In the genomic region with DNA sequence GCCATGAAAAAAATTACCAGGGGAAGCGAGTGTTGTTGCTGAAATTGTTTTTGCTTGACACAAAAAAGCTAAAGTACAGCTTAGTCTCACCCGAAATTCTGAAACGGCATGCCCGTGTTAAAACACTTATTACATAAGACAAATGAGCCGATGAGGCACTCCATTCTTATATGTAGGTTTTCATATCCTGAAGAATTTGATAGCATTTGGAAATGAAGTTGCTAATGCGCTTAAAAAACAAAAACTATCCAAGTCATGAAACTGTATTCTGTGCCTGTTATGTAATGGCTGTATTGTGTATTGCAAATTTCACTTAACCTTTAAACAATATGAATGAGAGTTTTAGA, we compare ENCODE assay signal across 8 cellular contexts. TPM values are rescaled to one million over a fixed set of nuclear protein-coding genes. Genes with fewer than 3 reads are reported as not detected.
DNase-seq lines count a peak whose midpoint lies in the region; ATAC-seq and TF ChIP-seq lines count a peak whose summit lies in the region.

No MANE protein-coding gene starts in this region.

- DNase-seq in AG04450 (ENCODE audit: low read depth, low spot score) (no peak), cerebellum (ENCODE audit: low spot score) (peak; percentile 10), NCI-H2107 treated with DMSO at 0.1 percent for 48 hours (lab: John Stamatoyannopoulos, UW; ENCODE audit: unreplicated experiment) (no peak), NCI-H2081 (lab: John Stamatoyannopoulos, UW) (no peak), iPS-NIHi7 (ENCODE audit: extremely low spot score) (no peak)

- H3K9ac ChIP-seq in KMS-11: peak overlapping the region; percentile 71; the same call in 1 of the 2 replicates
- H3K9ac ChIP-seq in mucosa of stomach (ENCODE audit: low read length): peak overlapping the region; percentile 85

- peaks cover 18% of the 10 kb centered on the region for H3K4me1 ChIP-seq in KMS-11 (ENCODE audit: low read depth, poor library complexity, severe bottlenecking)
- H3K4me1 ChIP-seq in mucosa of stomach (ENCODE audit: control insufficient read depth, insufficient read depth, low read length): peaks cover 1% of the 10 kb centered on the region

- H4K20me1 ChIP-seq in KMS-11 (ENCODE audit: insufficient read depth): no peaks in the 10 kb centered on the region

- H3K27ac ChIP-seq in AG04450 (ENCODE audit: low read depth, low read length) (peak overlapping the region; percentile 77), KMS-11 (no peak overlapping the region)

- H3K4me2 ChIP-seq in KMS-11: peak overlapping the region; percentile 49

- peak overlapping the region; percentile 98 for H2AFZ ChIP-seq in KMS-11 (ENCODE audit: low read depth)

- no peak for ATAC-seq in GM18909 (IDR thresholded peaks at IDR 0.05; ENCODE audit: poor library complexity, unreplicated experiment)

- CTCF ChIA-PET in AG04450 (lab: Charles Lee): interaction anchor here (1.1 to 2.1 kb wide), 2 partner anchors 202 to 417 kb away, joined by 6 to 10 read pairs; no protein-coding TSS in a partner anchor

- H3K9me3 ChIP-seq in AG04450 (ENCODE audit: control insufficient read depth, insufficient read depth, low read length) (no peaks in the 10 kb centered on the region), mucosa of stomach (ENCODE audit: control insufficient read depth, low read length) (no peaks in the 10 kb centered on the region)

- TF ChIP-seq CTCF in AG04450 (IDR thresholded peaks at IDR 0.05; ENCODE audit: low read depth, low read length) (no peak), KMS-11 (conservative IDR thresholded peaks at IDR 0.05; ENCODE audit: low read depth, low read length) (no peak)

- H3K27me3 ChIP-seq in AG04450 (ENCODE audit: control insufficient read depth, insufficient read depth, low read length) (no peaks in the 10 kb centered on the region), KMS-11 (ENCODE audit: insufficient read depth, low read depth) (no peaks in the 10 kb centered on the region), mucosa of stomach (ENCODE audit: control insufficient read depth, insufficient read depth, low read length) (no peaks in the 10 kb centered on the region)

- H3K36me3 ChIP-seq in KMS-11 (ENCODE audit: insufficient read depth): no peaks in the 10 kb centered on the region
- no peaks in the 10 kb centered on the region for H3K36me3 ChIP-seq in mucosa of stomach (ENCODE audit: control insufficient read depth, insufficient read depth, low read length)

- POLR2A ChIA-PET in AG04450 (lab: Yijun Ruan, JAX): interaction anchor here (0.6 to 1.6 kb wide), 2 partner anchors 56 to 455 kb away, joined by 3 to 14 read pairs; no protein-coding TSS in a partner anchor

- H3K4me3 ChIP-seq in AG04450 (ENCODE audit: low read depth, low read length) (peak overlapping the region; percentile 81), KMS-11 (IDR thresholded peaks at IDR 0.05; ENCODE audit: insufficient read depth, low read depth, low read length) (peak overlapping the region; percentile 49), mucosa of stomach (ENCODE audit: low read length) (peak overlapping the region; percentile 68)

- H3K79me2 ChIP-seq in KMS-11 (ENCODE audit: insufficient read depth, low read depth): peaks cover 19% of the 10 kb centered on the region; the same call in 1 of the 2 replicates

RNA-seq across cellular contexts. Expression of gene NRIP1, which starts 1.4 kb away (rescaled TPM):
- 18.7 and 22.6 TPM in 2 replicates for polyA plus RNA-seq in AG04450 (2011; rRNA removed)
- 32.6 and 63.7 TPM in 2 replicates for polyA minus RNA-seq in AG04450 (2011; rRNA and poly(A)+ RNA removed)
- 98.4 TPM for total RNA-seq in cerebellum
